In the genomic region with DNA sequence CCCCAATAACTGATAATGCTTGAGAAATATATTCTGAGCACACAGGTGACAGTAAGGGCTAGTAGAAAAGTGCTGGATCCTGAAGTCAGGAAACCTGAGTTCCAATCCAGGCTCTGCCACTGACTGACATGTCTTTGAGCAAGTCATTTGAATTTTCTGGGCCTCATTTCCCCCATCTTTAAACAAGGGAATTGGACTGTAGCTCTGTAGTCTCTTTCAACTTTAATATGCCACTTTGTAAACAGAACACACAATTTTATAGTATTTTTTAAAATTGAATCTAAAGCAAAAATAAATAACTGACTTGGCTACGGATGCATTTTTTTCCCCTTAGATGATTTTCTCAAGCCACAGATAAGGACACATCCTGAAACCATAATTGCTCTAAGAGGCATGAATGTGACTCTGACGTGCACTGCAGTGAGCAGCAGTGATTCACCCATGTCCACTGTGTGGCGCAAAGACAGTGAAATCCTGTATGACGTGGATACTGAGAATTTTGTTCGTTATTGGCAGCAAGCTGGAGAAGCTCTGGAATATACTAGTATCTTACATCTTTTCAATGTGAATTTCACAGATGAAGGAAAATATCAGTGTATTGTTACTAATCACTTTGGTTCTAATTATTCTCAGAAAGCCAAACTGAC, we compare ENCODE assay signal across 10 cellular contexts. TPM values are rescaled to one million over a fixed set of nuclear protein-coding genes. Genes with fewer than 3 reads are reported as not detected.
DNase-seq lines count a peak whose midpoint lies in the region; ATAC-seq and TF ChIP-seq lines count a peak whose summit lies in the region.
"Had no signal": no experiment of that assay in that cellular context is flagged by ENCODE, and none has a peak within 500 bp of the region (broad histone marks: within the 10 kb centered on the region; RNA-seq: fewer than 3 reads in every experiment).

No MANE protein-coding gene starts in this region.

- H3K9ac ChIP-seq in GM23248, result peak overlapping the region; percentile 76

- H3K79me2 ChIP-seq in GM23248 (ENCODE audit: insufficient read depth), result peaks cover 7% of the 10 kb centered on the region; the same call in 1 of the 2 replicates

- TF ChIP-seq POLR2A in sigmoid colon (IDR thresholded peaks at IDR 0.05), result no peak

- H3K36me3 ChIP-seq in GM23248 (ENCODE audit: low read depth), result peaks cover 45% of the 10 kb centered on the region
- H3K36me3 ChIP-seq in sigmoid colon, result peaks cover 16 to 100% (median 45%) of the 10 kb centered on the region in 4 donors

- WGBS in GM23248 (ENCODE audit: low coverage in 1 of 2, low lambda C conversion rate in 2 of 2, missing lambda C conversion rate in 2 of 2), 2 experiments, result 10 to 15% methylated on average over 5 of the region's 5 CpGs
- 64 to 75% methylated on average over 5 of the region's 5 CpGs for WGBS in sigmoid colon, 2 donors

- H3K9me2 ChIP-seq in GM23248 (ENCODE audit: insufficient read depth), result no peaks in the 10 kb centered on the region

- in situ Hi-C loops in GM23248 (cut with MboI), result no loop called here
- in situ Hi-C loops in astrocyte of the cerebellum (cut with HindIII; ENCODE audit: low sequenced_read_pairs), result loop anchor here (10.0 kb wide), 1 partner anchor 575 kb away; no protein-coding TSS in a partner anchor

- no peaks in the 10 kb centered on the region for H3K9me3 ChIP-seq in GM23248 (ENCODE audit: low read depth)
- no peaks in the 10 kb centered on the region for H3K9me3 ChIP-seq in sigmoid colon
- H3K9me3 ChIP-seq: neutrophil had no signal

- DNase-seq in GM23248 (peak; percentile 98), astrocyte of the cerebellum (ENCODE audit: low read depth) (peak; percentile 74), left ventricle myocardium superior (no peak), sigmoid colon (no peak), HT-29 (ENCODE audit: low spot score) (no peak), NCI-H748 treated with DMSO at 0.1 percent for 48 hours (lab: John Stamatoyannopoulos, UW) (no peak)
- DNase-seq: OCI-M1 had no signal

- H3K4me3 ChIP-seq in GM23248 (no peak overlapping the region), astrocyte of the cerebellum (ENCODE audit: low read depth, low read length) (no peak overlapping the region), sigmoid colon (no peak overlapping the region)

- peaks cover 53% of the 10 kb centered on the region for H3F3A ChIP-seq in GM23248 (ENCODE audit: insufficient read depth)

- H4K20me1 ChIP-seq in GM23248 (ENCODE audit: insufficient read depth), result no peaks in the 10 kb centered on the region

- H3K27me3 ChIP-seq in GM23248 (replicated peaks; ENCODE audit: insufficient read depth), result no peaks in the 10 kb centered on the region
- H3K27me3 ChIP-seq in sigmoid colon, result no peaks in the 10 kb centered on the region
- H3K27me3 ChIP-seq: neutrophil had no signal

- H3K4me1 ChIP-seq in GM23248 (ENCODE audit: insufficient read depth) (peaks cover 11% of the 10 kb centered on the region), sigmoid colon (peaks cover 0 to 4% (median 0%) of the 10 kb centered on the region in 4 donors)

- ATAC-seq in left ventricle myocardium superior (peak; percentile 79), HG02885 (IDR thresholded peaks at IDR 0.05; ENCODE audit: poor library complexity, unreplicated experiment) (no peak), HG02970 (IDR thresholded peaks at IDR 0.05; ENCODE audit: low FRiP score, unreplicated experiment) (no peak)

- H3K27ac ChIP-seq in GM23248 (peak overlapping the region; percentile 96), sigmoid colon (peak overlapping the region in 3 of 4 donors; percentile 5 to 68 (median 67))
- H3K27ac ChIP-seq: neutrophil had no signal

- no peak overlapping the region for H2AFZ ChIP-seq in GM23248

- TF ChIP-seq EP300 in sigmoid colon (IDR thresholded peaks at IDR 0.05), result no peak

- TF ChIP-seq CTCF in astrocyte of the cerebellum (IDR thresholded peaks at IDR 0.05; ENCODE audit: low read depth, low read length, missing control alignments) (peak; percentile 58), sigmoid colon (IDR thresholded peaks at IDR 0.05) (peak in 1 of 4 experiments; percentile 18)

- intact Hi-C loops in left ventricle myocardium superior (cut with micrococcal nuclease) (no loop called here), sigmoid colon (cut with DNase I) (no loop called here)

- H3K4me2 ChIP-seq in GM23248 (ENCODE audit: unreplicated experiment), result peak overlapping the region; percentile 40

RNA-seq across cellular contexts. Expression of gene LRIG2, which starts 37.0 kb away (rescaled TPM):
- 5.2 and 6.3 TPM in 2 replicates for total RNA-seq in GM23248 (2014; rRNA removed; shearing (Covaris generic))
- polyA plus RNA-seq in GM23248 (2016; fragmentation: Nextera tagmentation; extraction: Ambion mirVana) (3.7 and 4.1 TPM in 2 replicates), sigmoid colon (1 to 10 TPM; 1.2 to 7.5 (median 1.2) TPM)
- total RNA-seq in left ventricle myocardium superior (7.7 TPM), sigmoid colon (10 to 100 TPM; 14.1 to 24.2 (median 17.4) TPM)
- total RNA-seq in HT-29 (2014; rRNA removed; shearing (Covaris generic)), result 3.6 and 4.1 TPM in 2 replicates

Comparison
In these comparisons a context has a peak if more than half of its experiments do, and no peak if none do; other contexts are left out.
1. DNase-seq: peak in GM23248 (single experiment) and astrocyte of the cerebellum (single experiment); none in left ventricle myocardium superior (single experiment), sigmoid colon (single experiment), HT-29 (single experiment) and NCI-H748 treated with DMSO at 0.1 percent for 48 hours (single experiment).